1 cellular context compared by ENCODE assay signal in the genomic region with DNA sequence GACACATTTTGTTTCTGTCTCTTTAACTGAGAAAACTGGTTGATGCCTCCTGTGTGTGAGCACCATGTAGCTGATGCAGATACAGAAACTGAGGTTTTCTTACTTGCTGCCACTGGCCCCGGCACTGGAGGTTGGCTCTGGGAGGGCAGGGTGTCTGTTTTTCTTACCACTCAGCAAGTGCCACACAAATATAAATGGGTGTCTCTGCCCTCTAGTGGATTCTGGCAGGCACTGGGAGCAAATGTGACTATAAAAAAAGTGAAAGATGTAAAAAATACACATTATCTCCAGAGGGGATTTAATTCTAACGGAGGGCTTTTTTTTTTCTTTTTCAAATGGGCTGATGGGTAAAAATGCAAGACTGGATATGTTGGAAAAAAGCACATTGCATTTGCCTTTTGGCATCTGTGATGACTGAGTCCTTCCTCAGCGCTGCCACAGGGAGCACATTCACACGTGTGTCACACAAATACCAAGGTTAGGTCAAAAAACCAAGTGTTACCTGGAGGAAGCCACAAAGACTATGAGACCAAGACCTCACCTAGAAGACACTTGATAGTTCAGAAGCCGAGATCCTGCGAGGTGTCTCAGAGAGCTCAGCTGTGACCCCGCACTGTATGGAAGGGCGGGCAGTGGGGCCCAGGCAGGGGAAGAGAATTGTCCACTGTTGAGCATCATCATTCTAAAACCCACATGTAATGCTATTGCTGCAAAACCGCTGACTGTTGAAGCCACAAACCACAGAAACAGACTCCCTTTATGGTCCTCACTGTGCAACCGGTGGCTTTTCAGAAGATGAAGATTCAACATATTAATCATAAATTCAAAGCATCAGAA.
TF ChIP-seq lines count a peak whose summit lies in the region.

No MANE protein-coding gene starts in this region.

TF ChIP-seq in GM12878, 131 proteins besides CTCF, POLR2A, EP300 and RAD21 (continued from another document):
- TF ChIP-seq ZNF687 (IDR thresholded peaks at IDR 0.05) (no peak), RELA (IDR thresholded peaks at IDR 0.05; ENCODE audit: borderline replicate concordance, partially characterized antibody) (no peak), SREBF2 (IDR thresholded peaks at IDR 0.05; ENCODE audit: low read length) (no peak), CREB1 (IDR thresholded peaks at IDR 0.05; ENCODE audit: low read depth) (peak; percentile 46; the same call in 1 of the 2 replicates), SPI1 (IDR thresholded peaks at IDR 0.05; ENCODE audit: borderline replicate concordance, insufficient read depth, low read depth, low read length) (no peak), CBFB (IDR thresholded peaks at IDR 0.05; ENCODE audit: low read depth) (peak; percentile 98), RFX5 (IDR thresholded peaks at IDR 0.05; ENCODE audit: low read depth, low read length) (no peak), SIX5 (IDR thresholded peaks at IDR 0.05; ENCODE audit: low read depth, low read length, severe bottlenecking) (no peak), BACH1 (IDR thresholded peaks at IDR 0.05; ENCODE audit: borderline replicate concordance) (no peak), BRCA1 (IDR thresholded peaks at IDR 0.05; ENCODE audit: low read depth, low read length) (no peak), WRNIP1 (IDR thresholded peaks at IDR 0.05; ENCODE audit: borderline replicate concordance, low read depth, low read length) (no peak), ETV6 (conservative IDR thresholded peaks at IDR 0.05 in 1 of 2, IDR thresholded peaks at IDR 0.05 in 1 of 2; ENCODE audit: borderline replicate concordance in 1 of 2, low read depth in 1 of 2) (peak in 1 of 2 experiments; percentile 47; a peak in 1 of 4 replicates), SP1 (IDR thresholded peaks at IDR 0.05; ENCODE audit: low read depth, low read length) (peak; percentile 27), IKZF2 (IDR thresholded peaks at IDR 0.05) (no peak; a peak in 1 of 4 replicates), RAD51 (IDR thresholded peaks at IDR 0.05) (no peak), DPF2 (IDR thresholded peaks at IDR 0.05) (peak; percentile 44; the same call in 1 of the 2 replicates)
- TF ChIP-seq, protein P1, sequence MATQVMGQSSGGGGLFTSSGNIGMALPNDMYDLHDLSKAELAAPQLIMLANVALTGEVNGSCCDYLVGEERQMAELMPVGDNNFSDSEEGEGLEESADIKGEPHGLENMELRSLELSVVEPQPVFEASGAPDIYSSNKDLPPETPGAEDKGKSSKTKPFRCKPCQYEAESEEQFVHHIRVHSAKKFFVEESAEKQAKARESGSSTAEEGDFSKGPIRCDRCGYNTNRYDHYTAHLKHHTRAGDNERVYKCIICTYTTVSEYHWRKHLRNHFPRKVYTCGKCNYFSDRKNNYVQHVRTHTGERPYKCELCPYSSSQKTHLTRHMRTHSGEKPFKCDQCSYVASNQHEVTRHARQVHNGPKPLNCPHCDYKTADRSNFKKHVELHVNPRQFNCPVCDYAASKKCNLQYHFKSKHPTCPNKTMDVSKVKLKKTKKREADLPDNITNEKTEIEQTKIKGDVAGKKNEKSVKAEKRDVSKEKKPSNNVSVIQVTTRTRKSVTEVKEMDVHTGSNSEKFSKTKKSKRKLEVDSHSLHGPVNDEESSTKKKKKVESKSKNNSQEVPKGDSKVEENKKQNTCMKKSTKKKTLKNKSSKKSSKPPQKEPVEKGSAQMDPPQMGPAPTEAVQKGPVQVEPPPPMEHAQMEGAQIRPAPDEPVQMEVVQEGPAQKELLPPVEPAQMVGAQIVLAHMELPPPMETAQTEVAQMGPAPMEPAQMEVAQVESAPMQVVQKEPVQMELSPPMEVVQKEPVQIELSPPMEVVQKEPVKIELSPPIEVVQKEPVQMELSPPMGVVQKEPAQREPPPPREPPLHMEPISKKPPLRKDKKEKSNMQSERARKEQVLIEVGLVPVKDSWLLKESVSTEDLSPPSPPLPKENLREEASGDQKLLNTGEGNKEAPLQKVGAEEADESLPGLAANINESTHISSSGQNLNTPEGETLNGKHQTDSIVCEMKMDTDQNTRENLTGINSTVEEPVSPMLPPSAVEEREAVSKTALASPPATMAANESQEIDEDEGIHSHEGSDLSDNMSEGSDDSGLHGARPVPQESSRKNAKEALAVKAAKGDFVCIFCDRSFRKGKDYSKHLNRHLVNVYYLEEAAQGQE (IDR thresholded peaks at IDR 0.05; ENCODE audit: low read depth, low read length), result no peak
- TF ChIP-seq, protein P2, sequence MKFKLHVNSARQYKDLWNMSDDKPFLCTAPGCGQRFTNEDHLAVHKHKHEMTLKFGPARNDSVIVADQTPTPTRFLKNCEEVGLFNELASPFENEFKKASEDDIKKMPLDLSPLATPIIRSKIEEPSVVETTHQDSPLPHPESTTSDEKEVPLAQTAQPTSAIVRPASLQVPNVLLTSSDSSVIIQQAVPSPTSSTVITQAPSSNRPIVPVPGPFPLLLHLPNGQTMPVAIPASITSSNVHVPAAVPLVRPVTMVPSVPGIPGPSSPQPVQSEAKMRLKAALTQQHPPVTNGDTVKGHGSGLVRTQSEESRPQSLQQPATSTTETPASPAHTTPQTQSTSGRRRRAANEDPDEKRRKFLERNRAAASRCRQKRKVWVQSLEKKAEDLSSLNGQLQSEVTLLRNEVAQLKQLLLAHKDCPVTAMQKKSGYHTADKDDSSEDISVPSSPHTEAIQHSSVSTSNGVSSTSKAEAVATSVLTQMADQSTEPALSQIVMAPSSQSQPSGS (IDR thresholded peaks at IDR 0.05; ENCODE audit: low read length), result peak; percentile 61; the same call in 1 of the 2 replicates
